Comparison of ENCODE assay signal across 1 cellular context in genomic region chr9:78559449-78559885, GRCh38.
TF ChIP-seq lines count a peak whose summit lies in the region.

No MANE protein-coding gene starts in this region.

TF ChIP-seq in SK-N-SH, 30 proteins besides CTCF, POLR2A, EP300 and RAD21 (continued from another document):
- no peak for TF ChIP-seq REST (IDR thresholded peaks at IDR 0.05; ENCODE audit: low read depth, low read length)
- no peak for TF ChIP-seq RCOR1 (IDR thresholded peaks at IDR 0.05; ENCODE audit: low read length)
- peak; percentile 23; the same call in 1 of the 2 replicates for TF ChIP-seq PBX3 (IDR thresholded peaks at IDR 0.05)
- no peak for TF ChIP-seq SMC3 (IDR thresholded peaks at IDR 0.05; ENCODE audit: low read depth, low read length)
- TF ChIP-seq POLR2AphosphoS5 (IDR thresholded peaks at IDR 0.05; ENCODE audit: low read depth, low read length) = no peak
- no peak for TF ChIP-seq TEAD4 (IDR thresholded peaks at IDR 0.05; ENCODE audit: borderline replicate concordance, insufficient read depth)
- peak; percentile 11; the same call in 1 of the 2 replicates for TF ChIP-seq FOSL2 (IDR thresholded peaks at IDR 0.05; ENCODE audit: borderline replicate concordance, low read depth)
- TF ChIP-seq YY1 (IDR thresholded peaks at IDR 0.05; ENCODE audit: low read depth) = no peak
- TF ChIP-seq NRF1 (IDR thresholded peaks at IDR 0.05; ENCODE audit: low read depth, low read length) = no peak
- TF ChIP-seq NFIC (IDR thresholded peaks at IDR 0.05; ENCODE audit: borderline replicate concordance) = peak; percentile 49
- TF ChIP-seq JUND (IDR thresholded peaks at IDR 0.05) = no peak
- no peak for TF ChIP-seq TAF1 (IDR thresholded peaks at IDR 0.05; ENCODE audit: borderline replicate concordance, low read depth, low read length)
- TF ChIP-seq USF1 (IDR thresholded peaks at IDR 0.05; ENCODE audit: borderline replicate concordance, low read depth) = no peak
- no peak for TF ChIP-seq ZBTB33 (IDR thresholded peaks at IDR 0.05; ENCODE audit: borderline replicate concordance, low read depth)
- no peak for TF ChIP-seq FOXJ3 (CRISPR knock-in tag; IDR thresholded peaks at IDR 0.05)
- TF ChIP-seq GABPA (IDR thresholded peaks at IDR 0.05; ENCODE audit: low read depth) = no peak
- no peak for TF ChIP-seq GATA2 (CRISPR knock-in tag; IDR thresholded peaks at IDR 0.05)
- TF ChIP-seq TCF12 (IDR thresholded peaks at IDR 0.05) = peak; percentile 31
- no peak for TF ChIP-seq RFX5 (IDR thresholded peaks at IDR 0.05; ENCODE audit: low read length)
